8 cellular contexts compared by ENCODE assay signal in genomic region chr19:10644351-10645007, GRCh38. TPM values are rescaled to one million over a fixed set of nuclear protein-coding genes. Genes with fewer than 3 reads are reported as not detected.
DNase-seq lines count a peak whose midpoint lies in the region; ATAC-seq and TF ChIP-seq lines count a peak whose summit lies in the region.

No MANE protein-coding gene starts in this region.

- H3K9ac ChIP-seq in MM.1S (ENCODE audit: low read length): no peak overlapping the region

- H3K9me3 Mint-ChIP-seq in activated naive CD4-positive, alpha-beta T cell treated with anti-CD3 and anti-CD28 coated beads for 36 hours: no peaks in the 10 kb centered on the region
- no peaks in the 10 kb centered on the region for H3K9me3 Mint-ChIP-seq in osteocyte (ENCODE audit: unreplicated experiment)

- no peak for TF ChIP-seq EP300 in gastroesophageal sphincter (IDR thresholded peaks at IDR 0.05)

- H3K36me3 Mint-ChIP-seq in activated naive CD4-positive, alpha-beta T cell treated with anti-CD3 and anti-CD28 coated beads for 36 hours (ENCODE audit: low read depth): peaks cover 9% of the 10 kb centered on the region
- peaks cover 9% of the 10 kb centered on the region for H3K36me3 Mint-ChIP-seq in osteocyte (ENCODE audit: unreplicated experiment)

- 0% methylated on average over 4 to 5 of the region's 13 CpGs for WGBS in gastroesophageal sphincter (ENCODE audit: low coverage in 1 of 2), 2 donors
- WGBS in testis, 2 donors: 34 to 38% methylated on average over 10 to 13 of the region's 13 CpGs

- H3K36me3 ChIP-seq in MM.1S (replicated peaks; ENCODE audit: insufficient read depth, low read length) (no peaks in the 10 kb centered on the region), gastroesophageal sphincter (peaks cover 0 to 44% of the 10 kb centered on the region in 2 donors), testis (ENCODE audit: low read depth, missing control alignments) (no peaks in the 10 kb centered on the region)

- TF ChIP-seq CTCF in MM.1S (IDR thresholded peaks at IDR 0.05; ENCODE audit: low read length) (peak; percentile 79), gastroesophageal sphincter (IDR thresholded peaks at IDR 0.05) (peak in 3 of 4 experiments; percentile 84 to 93 (median 90)), osteocyte (IDR thresholded peaks at IDR 0.05) (peak; percentile 89), testis (IDR thresholded peaks at IDR 0.05) (peak; percentile 72 to 82 (median 72))

- H3K4me1 ChIP-seq in MM.1S (ENCODE audit: low read length): no peaks in the 10 kb centered on the region
- peaks cover 0 to 31% (median 10%) of the 10 kb centered on the region in 3 donors for H3K4me1 ChIP-seq in gastroesophageal sphincter
- H3K4me1 ChIP-seq in testis: peaks cover 18% of the 10 kb centered on the region

- H3K79me2 ChIP-seq in MM.1S (ENCODE audit: low read length): no peaks in the 10 kb centered on the region

- no peak overlapping the region for H2AFZ ChIP-seq in MM.1S (ENCODE audit: low read length)

- H3K9me3 ChIP-seq in MM.1S (replicated peaks; ENCODE audit: insufficient read depth, low read length) (no peaks in the 10 kb centered on the region), gastroesophageal sphincter (no peaks in the 10 kb centered on the region), testis (no peaks in the 10 kb centered on the region)

- peak; percentile 87 for DNase-seq in Daoy (ENCODE audit: low read depth)
- peak; percentile 76 for DNase-seq in MM.1S
- peak; percentile 90 for DNase-seq in activated naive CD4-positive, alpha-beta T cell treated with anti-CD3 and anti-CD28 coated beads for 36 hours
- DNase-seq in osteocyte (ENCODE audit: extremely low spot score, unreplicated experiment): peak; percentile 95
- peak; percentile 86 for DNase-seq in testis

- H3K4me3 Mint-ChIP-seq in activated naive CD4-positive, alpha-beta T cell treated with anti-CD3 and anti-CD28 coated beads for 36 hours: no peak overlapping the region
- H3K4me3 Mint-ChIP-seq in osteocyte (ENCODE audit: unreplicated experiment): no peak overlapping the region

- H3K4me3 ChIP-seq in MM.1S (ENCODE audit: low read length) (no peak overlapping the region), gastroesophageal sphincter (no peak overlapping the region), testis (no peak overlapping the region)

- CTCF ChIA-PET in activated naive CD4-positive, alpha-beta T cell treated with anti-CD3 and anti-CD28 coated beads for 36 hours (lab: Charles Lee): interaction anchor here (0.5 to 8.2 kb wide), 25 partner anchors 7 to 736 kb away, joined by 3 to 251 read pairs (median 3); partner anchors contain the start of gene QTRT1

- no peaks in the 10 kb centered on the region for H4K20me1 ChIP-seq in MM.1S (ENCODE audit: insufficient read depth, low read length)

- H3K4me2 ChIP-seq in MM.1S (ENCODE audit: low read depth, low read length): no peak overlapping the region

- no peak overlapping the region for H3K27ac Mint-ChIP-seq in activated naive CD4-positive, alpha-beta T cell treated with anti-CD3 and anti-CD28 coated beads for 36 hours
- H3K27ac Mint-ChIP-seq in osteocyte (ENCODE audit: unreplicated experiment): peak overlapping the region; percentile 82

- H3F3A ChIP-seq in MM.1S (ENCODE audit: insufficient read depth, low read length): no peaks in the 10 kb centered on the region

- ATAC-seq in SK-N-SH treated with all-trans-retinoic acid at 6 μM for 48 hours (peak; percentile 94), gastroesophageal sphincter (peak; percentile 92), GM18870 (IDR thresholded peaks at IDR 0.05; ENCODE audit: unreplicated experiment) (no peak)

- TF ChIP-seq POLR2A in gastroesophageal sphincter (IDR thresholded peaks at IDR 0.05) (no peak), testis (IDR thresholded peaks at IDR 0.05) (no peak)

- no peaks in the 10 kb centered on the region for H3K9me2 ChIP-seq in MM.1S (replicated peaks; ENCODE audit: insufficient read depth, low read length)

- H3K27me3 ChIP-seq in MM.1S (replicated peaks; ENCODE audit: insufficient read depth, low read length) (no peaks in the 10 kb centered on the region), gastroesophageal sphincter (no peaks in the 10 kb centered on the region), testis (no peaks in the 10 kb centered on the region)

- intact Hi-C loops in activated naive CD4-positive, alpha-beta T cell treated with anti-CD3 and anti-CD28 coated beads for 36 hours (cut with micrococcal nuclease): loop anchor here (1.0 to 2.0 kb wide), 3 partner anchors 42 to 63 kb away; no protein-coding TSS in a partner anchor
- intact Hi-C loops in testis (cut with DNase I; ENCODE audit: low total_unique reads): loop anchor here (5.0 kb wide), 1 partner anchor 67 kb away; no protein-coding TSS in a partner anchor

- no peaks in the 10 kb centered on the region for H3K27me3 Mint-ChIP-seq in activated naive CD4-positive, alpha-beta T cell treated with anti-CD3 and anti-CD28 coated beads for 36 hours (ENCODE audit: low read depth)
- no peaks in the 10 kb centered on the region for H3K27me3 Mint-ChIP-seq in osteocyte (ENCODE audit: unreplicated experiment)

- H3K27ac ChIP-seq in MM.1S (ENCODE audit: low read length) (no peak overlapping the region), gastroesophageal sphincter (peak overlapping the region in 3 of 4 donors; percentile 53 to 72 (median 62)), testis (peak overlapping the region; percentile 20 to 74)

- H3K4me1 Mint-ChIP-seq in activated naive CD4-positive, alpha-beta T cell treated with anti-CD3 and anti-CD28 coated beads for 36 hours (ENCODE audit: low read depth): peaks cover 16% of the 10 kb centered on the region
- peaks cover 19% of the 10 kb centered on the region for H3K4me1 Mint-ChIP-seq in osteocyte (ENCODE audit: unreplicated experiment)

TF ChIP-seq in SK-N-SH treated with all-trans-retinoic acid at 6 μM for 48 hours, 23 proteins besides CTCF, POLR2A, EP300 and RAD21:
- 0 out of 2 replicates have a peak, but pooled peaks have one; percentile 19 for TF ChIP-seq ZFP3 (CRISPR knock-in tag; IDR thresholded peaks at IDR 0.05)
- no peak for TF ChIP-seq TCF4 (CRISPR knock-in tag; IDR thresholded peaks at IDR 0.05; ENCODE audit: borderline replicate concordance)
- TF ChIP-seq CSDC2 (CRISPR knock-in tag; IDR thresholded peaks at IDR 0.05): no peak
- TF ChIP-seq ARNTL (CRISPR knock-in tag; IDR thresholded peaks at IDR 0.05; ENCODE audit: borderline replicate concordance, low read depth): no peak
- TF ChIP-seq BACH2 (CRISPR knock-in tag; IDR thresholded peaks at IDR 0.05; ENCODE audit: borderline replicate concordance): no peak

RNA-seq across cellular contexts. Expression of gene ILF3, which starts 9.7 kb away (rescaled TPM):
- total RNA-seq in Daoy (2014; rRNA removed; shearing (Covaris generic)): 164 and 195 TPM in 2 replicates
- 100 to 1,000 TPM; 399 to 408 TPM for total RNA-seq in activated naive CD4-positive, alpha-beta T cell treated with anti-CD3 and anti-CD28 coated beads for 36 hours
- total RNA-seq in gastroesophageal sphincter (100 to 1,000 TPM in 3 of 4 donors, 10 to 100 TPM in 1; 67.2 to 128 (median 120) TPM), osteocyte (223 and 231 TPM in 2 replicates), testis (100 to 1,000 TPM; 246 to 253 TPM)
- polyA plus RNA-seq in testis (ENCODE audit: insufficient read depth, low read depth, low replicate concordance): 263 TPM

RNA-seq across cellular contexts. Expression of gene SLC44A2, which starts 19.1 kb away (rescaled TPM):
- total RNA-seq in Daoy (2014; rRNA removed; shearing (Covaris generic)): 10.0 and 19.1 TPM in 2 replicates
- total RNA-seq in activated naive CD4-positive, alpha-beta T cell treated with anti-CD3 and anti-CD28 coated beads for 36 hours: 10 to 100 TPM; 81.5 to 83.2 TPM
- total RNA-seq in gastroesophageal sphincter (10 to 100 TPM; 34.3 to 51.7 (median 41.5) TPM), osteocyte (225 and 233 TPM in 2 replicates), testis (100 to 1,000 TPM; 360 to 463 TPM)
- 268 TPM for polyA plus RNA-seq in testis (ENCODE audit: insufficient read depth, low read depth, low replicate concordance)

RNA-seq across cellular contexts. Expression of gene QTRT1, which starts 56.8 kb away (rescaled TPM):
- 37.1 and 42.3 TPM in 2 replicates for total RNA-seq in Daoy (2014; rRNA removed; shearing (Covaris generic))
- 10 to 100 TPM; 48.9 to 51.3 TPM for total RNA-seq in activated naive CD4-positive, alpha-beta T cell treated with anti-CD3 and anti-CD28 coated beads for 36 hours
- total RNA-seq in gastroesophageal sphincter (10 to 100 TPM; 19.6 to 36.6 (median 22.7) TPM), osteocyte (56.3 and 57.7 TPM in 2 replicates), testis (10 to 100 TPM; 44.3 to 44.6 TPM)
- 27.8 TPM for polyA plus RNA-seq in testis (ENCODE audit: insufficient read depth, low read depth, low replicate concordance)

RNA-seq across cellular contexts. Expression of gene AP1M2, which starts 57.4 kb away (rescaled TPM):
- 2.7 and 12.2 TPM in 2 replicates for total RNA-seq in Daoy (2014; rRNA removed; shearing (Covaris generic))
- not detected for total RNA-seq in activated naive CD4-positive, alpha-beta T cell treated with anti-CD3 and anti-CD28 coated beads for 36 hours
- total RNA-seq in gastroesophageal sphincter: 10 to 100 TPM in 1 of 4 donors, not detected in 3; 13.2 TPM
- not detected in 2 replicates for total RNA-seq in osteocyte
- 1 to 10 TPM; 6.9 to 7.7 TPM for total RNA-seq in testis
- polyA plus RNA-seq in testis (ENCODE audit: insufficient read depth, low read depth, low replicate concordance): 23.3 TPM
